Comparison of ENCODE assay signal across 1 cellular context in the genomic region with DNA sequence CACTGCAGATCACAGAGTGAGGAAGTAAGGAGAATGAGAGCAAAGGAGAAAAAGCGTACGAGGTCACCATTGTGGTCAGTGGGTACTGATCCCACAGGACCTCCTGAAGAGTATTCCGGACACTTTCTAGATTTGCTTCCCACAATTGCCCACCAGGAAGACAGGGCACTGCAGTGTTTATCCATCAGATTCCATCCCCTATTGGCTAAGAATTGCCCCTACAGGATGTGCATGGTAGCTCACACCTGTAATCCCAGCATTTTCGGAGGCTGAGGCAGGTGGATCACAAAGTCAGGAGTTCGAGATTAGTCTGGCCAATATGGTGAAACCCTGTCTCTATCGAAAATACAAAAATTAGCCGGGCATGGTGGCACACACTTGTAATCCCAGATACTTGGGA.
TF ChIP-seq lines count a peak whose summit lies in the region.

No MANE protein-coding gene starts in this region.

TF ChIP-seq in GM23338, 12 proteins besides CTCF, POLR2A, EP300 and RAD21 (continued from another document):
- TF ChIP-seq EZH2 (IDR thresholded peaks at IDR 0.05; ENCODE audit: low read depth, unreplicated experiment), result no peak
- TF ChIP-seq ZNF331 (CRISPR knock-in tag; IDR thresholded peaks at IDR 0.05; ENCODE audit: low read depth), result no peak
- TF ChIP-seq ETS1 (IDR thresholded peaks at IDR 0.05), result no peak
- TF ChIP-seq STAT1 (IDR thresholded peaks at IDR 0.05; ENCODE audit: unreplicated experiment), result no peak
- no peak for TF ChIP-seq POLR2AphosphoS5 (IDR thresholded peaks at IDR 0.05; ENCODE audit: low read depth)
- no peak for TF ChIP-seq CREB1 (CRISPR knock-in tag; IDR thresholded peaks at IDR 0.05; ENCODE audit: low read depth)
- TF ChIP-seq, protein P1, sequence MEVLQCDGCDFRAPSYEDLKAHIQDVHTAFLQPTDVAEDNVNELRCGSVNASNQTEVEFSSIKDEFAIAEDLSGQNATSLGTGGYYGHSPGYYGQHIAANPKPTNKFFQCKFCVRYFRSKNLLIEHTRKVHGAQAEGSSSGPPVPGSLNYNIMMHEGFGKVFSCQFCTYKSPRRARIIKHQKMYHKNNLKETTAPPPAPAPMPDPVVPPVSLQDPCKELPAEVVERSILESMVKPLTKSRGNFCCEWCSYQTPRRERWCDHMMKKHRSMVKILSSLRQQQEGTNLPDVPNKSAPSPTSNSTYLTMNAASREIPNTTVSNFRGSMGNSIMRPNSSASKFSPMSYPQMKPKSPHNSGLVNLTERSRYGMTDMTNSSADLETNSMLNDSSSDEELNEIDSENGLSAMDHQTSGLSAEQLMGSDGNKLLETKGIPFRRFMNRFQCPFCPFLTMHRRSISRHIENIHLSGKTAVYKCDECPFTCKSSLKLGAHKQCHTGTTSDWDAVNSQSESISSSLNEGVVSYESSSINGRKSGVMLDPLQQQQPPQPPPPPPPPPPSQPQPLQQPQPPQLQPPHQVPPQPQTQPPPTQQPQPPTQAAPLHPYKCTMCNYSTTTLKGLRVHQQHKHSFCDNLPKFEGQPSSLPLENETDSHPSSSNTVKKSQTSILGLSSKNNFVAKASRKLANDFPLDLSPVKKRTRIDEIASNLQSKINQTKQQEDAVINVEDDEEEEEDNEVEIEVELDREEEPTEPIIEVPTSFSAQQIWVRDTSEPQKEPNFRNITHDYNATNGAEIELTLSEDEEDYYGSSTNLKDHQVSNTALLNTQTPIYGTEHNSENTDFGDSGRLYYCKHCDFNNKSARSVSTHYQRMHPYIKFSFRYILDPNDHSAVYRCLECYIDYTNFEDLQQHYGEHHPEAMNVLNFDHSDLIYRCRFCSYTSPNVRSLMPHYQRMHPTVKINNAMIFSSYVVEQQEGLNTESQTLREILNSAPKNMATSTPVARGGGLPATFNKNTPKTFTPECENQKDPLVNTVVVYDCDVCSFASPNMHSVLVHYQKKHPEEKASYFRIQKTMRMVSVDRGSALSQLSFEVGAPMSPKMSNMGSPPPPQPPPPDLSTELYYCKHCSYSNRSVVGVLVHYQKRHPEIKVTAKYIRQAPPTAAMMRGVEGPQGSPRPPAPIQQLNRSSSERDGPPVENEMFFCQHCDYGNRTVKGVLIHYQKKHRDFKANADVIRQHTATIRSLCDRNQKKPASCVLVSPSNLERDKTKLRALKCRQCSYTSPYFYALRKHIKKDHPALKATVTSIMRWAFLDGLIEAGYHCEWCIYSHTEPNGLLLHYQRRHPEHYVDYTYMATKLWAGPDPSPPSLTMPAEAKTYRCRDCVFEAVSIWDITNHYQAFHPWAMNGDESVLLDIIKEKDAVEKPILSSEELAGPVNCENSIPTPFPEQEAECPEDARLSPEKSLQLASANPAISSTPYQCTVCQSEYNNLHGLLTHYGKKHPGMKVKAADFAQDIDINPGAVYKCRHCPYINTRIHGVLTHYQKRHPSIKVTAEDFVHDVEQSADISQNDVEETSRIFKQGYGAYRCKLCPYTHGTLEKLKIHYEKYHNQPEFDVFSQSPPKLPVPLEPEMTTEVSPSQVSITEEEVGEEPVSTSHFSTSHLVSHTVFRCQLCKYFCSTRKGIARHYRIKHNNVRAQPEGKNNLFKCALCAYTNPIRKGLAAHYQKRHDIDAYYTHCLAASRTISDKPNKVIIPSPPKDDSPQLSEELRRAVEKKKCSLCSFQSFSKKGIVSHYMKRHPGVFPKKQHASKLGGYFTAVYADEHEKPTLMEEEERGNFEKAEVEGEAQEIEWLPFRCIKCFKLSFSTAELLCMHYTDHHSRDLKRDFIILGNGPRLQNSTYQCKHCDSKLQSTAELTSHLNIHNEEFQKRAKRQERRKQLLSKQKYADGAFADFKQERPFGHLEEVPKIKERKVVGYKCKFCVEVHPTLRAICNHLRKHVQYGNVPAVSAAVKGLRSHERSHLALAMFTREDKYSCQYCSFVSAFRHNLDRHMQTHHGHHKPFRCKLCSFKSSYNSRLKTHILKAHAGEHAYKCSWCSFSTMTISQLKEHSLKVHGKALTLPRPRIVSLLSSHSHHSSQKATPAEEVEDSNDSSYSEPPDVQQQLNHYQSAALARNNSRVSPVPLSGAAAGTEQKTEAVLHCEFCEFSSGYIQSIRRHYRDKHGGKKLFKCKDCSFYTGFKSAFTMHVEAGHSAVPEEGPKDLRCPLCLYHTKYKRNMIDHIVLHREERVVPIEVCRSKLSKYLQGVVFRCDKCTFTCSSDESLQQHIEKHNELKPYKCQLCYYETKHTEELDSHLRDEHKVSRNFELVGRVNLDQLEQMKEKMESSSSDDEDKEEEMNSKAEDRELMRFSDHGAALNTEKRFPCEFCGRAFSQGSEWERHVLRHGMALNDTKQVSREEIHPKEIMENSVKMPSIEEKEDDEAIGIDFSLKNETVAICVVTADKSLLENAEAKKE (CRISPR knock-in tag; IDR thresholded peaks at IDR 0.05), result no peak
- no peak for TF ChIP-seq EZH2phosphoT487 (IDR thresholded peaks at IDR 0.05; ENCODE audit: unreplicated experiment)
